ENCODE assay signal across 16 cellular contexts in the genomic region with DNA sequence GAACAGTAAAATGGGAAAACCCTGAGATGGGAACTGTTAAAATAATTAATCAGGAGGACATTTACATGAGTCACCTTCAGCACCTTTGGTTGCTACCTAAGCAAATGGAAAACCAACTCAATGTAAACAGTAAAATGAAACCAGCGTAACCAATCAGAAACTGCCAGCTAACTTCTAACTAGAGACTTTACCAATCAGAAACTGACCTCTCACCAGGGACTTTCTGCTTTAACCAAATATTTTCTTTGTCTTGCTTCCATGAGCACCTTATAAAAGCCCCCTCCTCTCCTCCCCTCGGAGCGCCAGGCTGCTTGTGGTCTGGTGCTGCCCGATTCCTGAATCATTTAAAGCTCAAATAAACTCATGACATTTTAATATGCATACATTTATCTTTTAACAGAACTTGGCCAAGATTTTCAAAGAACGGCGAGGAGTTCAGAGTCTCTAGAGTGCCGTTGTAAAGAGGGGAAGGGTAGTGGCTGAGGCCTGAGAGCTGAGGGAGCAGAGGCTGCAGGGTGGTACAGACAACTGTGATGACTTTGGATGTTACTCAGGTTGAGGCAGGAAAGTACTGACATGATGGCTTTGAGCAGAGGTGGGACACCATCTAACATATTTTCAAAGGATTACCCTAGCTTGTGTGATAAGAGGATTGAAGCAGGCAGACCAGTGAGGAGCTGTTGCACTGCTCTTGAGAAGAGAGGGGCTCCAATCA.
DNase-seq lines count a peak whose midpoint lies in the region; ATAC-seq and TF ChIP-seq lines count a peak whose summit lies in the region.
"Had no signal": no experiment of that assay in that cellular context is flagged by ENCODE, and none has a peak within 500 bp of the region (broad histone marks: within the 10 kb centered on the region; RNA-seq: fewer than 3 reads in every experiment).

No MANE protein-coding gene starts in this region.

- H3K4me1 Mint-ChIP-seq in activated naive CD8-positive, alpha-beta T cell treated with anti-CD3 and anti-CD28 coated beads for 36 hours, result peaks cover 5% of the 10 kb centered on the region
- H3K4me1 Mint-ChIP-seq: CD8-positive, alpha-beta memory T cell had no signal

- ATAC-seq in GM19467 (IDR thresholded peaks at IDR 0.05; ENCODE audit: unreplicated experiment), result no peak

- TF ChIP-seq CTCF in GM12865 (IDR thresholded peaks at IDR 0.05; ENCODE audit: insufficient read depth, low read depth, low read length, missing control alignments), result no peak

- H3K36me3 Mint-ChIP-seq in activated naive CD8-positive, alpha-beta T cell treated with anti-CD3 and anti-CD28 coated beads for 36 hours, result peaks cover 22% of the 10 kb centered on the region

- no peak overlapping the region for H3K4me3 Mint-ChIP-seq in activated naive CD8-positive, alpha-beta T cell treated with anti-CD3 and anti-CD28 coated beads for 36 hours

- peak; percentile 43 for DNase-seq in DMS53 (lab: John Stamatoyannopoulos, UW)
- no peak for DNase-seq in DMS53 treated with DMSO at 0.1 percent for 48 hours (lab: John Stamatoyannopoulos, UW; ENCODE audit: unreplicated experiment)
- DNase-seq in GM12865 (ENCODE audit: low read depth), result peak; percentile 27
- no peak for DNase-seq in activated naive CD8-positive, alpha-beta T cell treated with anti-CD3 and anti-CD28 coated beads for 36 hours
- DNase-seq in kidney tubule cell (ENCODE audit: low spot score), result peak; percentile 70
- no peak for DNase-seq in CD1c-positive myeloid dendritic cell (ENCODE audit: extremely low spot score)
- no peak for DNase-seq in NCI-H1417 treated with DMSO at 0.1 percent for 48 hours (lab: John Stamatoyannopoulos, UW)
- DNase-seq: activated CD4-positive, alpha-beta T cell treated with anti-CD3 and anti-CD28 coated beads, Interleukin-2, amount 50 U/mL, for 1 hour; activated gamma-delta T cell; CD8-positive, alpha-beta memory T cell; dermis blood vessel endothelial cell; DMS79; NCI-H187 had no signal

- peak overlapping the region; percentile 75 for H3K27ac Mint-ChIP-seq in activated naive CD8-positive, alpha-beta T cell treated with anti-CD3 and anti-CD28 coated beads for 36 hours
- H3K27ac Mint-ChIP-seq: CD8-positive, alpha-beta memory T cell had no signal

- H3K4me3 ChIP-seq in GM12865 (ENCODE audit: low read depth, low read length), result no peak overlapping the region
- H3K4me3 ChIP-seq: lung, SK-N-MC had no signal

- H3K27me3 Mint-ChIP-seq in activated naive CD8-positive, alpha-beta T cell treated with anti-CD3 and anti-CD28 coated beads for 36 hours, result no peaks in the 10 kb centered on the region
- H3K27me3 Mint-ChIP-seq: CD8-positive, alpha-beta memory T cell had no signal

- peaks cover 5% of the 10 kb centered on the region for H3K9me3 Mint-ChIP-seq in activated naive CD8-positive, alpha-beta T cell treated with anti-CD3 and anti-CD28 coated beads for 36 hours

Comparison
In these comparisons a context has a peak if more than half of its experiments do, and no peak if none do; other contexts are left out.
1. DNase-seq: peak in DMS53 (single experiment), GM12865 (single experiment) and kidney tubule cell (single experiment); none in DMS53 treated with DMSO at 0.1 percent for 48 hours (single experiment), activated naive CD8-positive, alpha-beta T cell treated with anti-CD3 and anti-CD28 coated beads for 36 hours (single experiment), CD1c-positive myeloid dendritic cell (single experiment) and NCI-H1417 treated with DMSO at 0.1 percent for 48 hours (single experiment).